12 cellular contexts compared by ENCODE assay signal in genomic region chr15:74235962-74236361, GRCh38. TPM values are rescaled to one million over a fixed set of nuclear protein-coding genes. Genes with fewer than 3 reads are reported as not detected.
A peak's percentile ranks its signal among the peaks of the same experiment; 100 is the strongest.
DNase-seq lines count a peak whose midpoint lies in the region; ATAC-seq, FAIRE-seq and TF ChIP-seq lines count a peak whose summit lies in the region.
"Had no signal": no experiment of that assay in that cellular context is flagged by ENCODE, and none has a peak within 500 bp of the region (broad histone marks: within the 10 kb centered on the region; RNA-seq: fewer than 3 reads in every experiment).

CCDC33 (plus strand) TSS chr15:74236326; CDS start chr15:74236720, 394 bp downstream.

- DNase-seq in GM12892 (ENCODE audit: insufficient read length) (peak; percentile 64), MV-4-11 (lab: John Stamatoyannopoulos, UW) (peak; percentile 87), NOMO-1 treated with dmso at 0.1 percent for 144 hours (lab: John Stamatoyannopoulos, UW; ENCODE audit: unreplicated experiment) (peak; percentile 60), prostate gland (ENCODE audit: low spot score) (no peak)
- DNase-seq: effector memory CD4-positive, alpha-beta T cell; Right ventricle myocardium superior; stimulated activated naive CD4-positive, alpha-beta T cell treated with Interleukin-2 at 50 U/mL for 16 hours had no signal

- no peaks in the 10 kb centered on the region for H3K36me3 ChIP-seq in prostate gland

- H3K9me3 ChIP-seq in prostate gland, result no peaks in the 10 kb centered on the region

- FAIRE-seq in GM12892 (lab: Jason Lieb, UNC), result peak; percentile 98

- H3K4me1 Mint-ChIP-seq in nephron, result peaks cover 43% of the 10 kb centered on the region

- no peak within 1 kb of the TSS for H3K27ac ChIP-seq in prostate gland

- no peak within 1 kb of the TSS for H3K4me3 ChIP-seq in prostate gland

- H3K27me3 Mint-ChIP-seq in nephron (ENCODE audit: low read depth), result peaks cover 4% of the 10 kb centered on the region

- H3K36me3 Mint-ChIP-seq in nephron (ENCODE audit: low read depth), result no peaks in the 10 kb centered on the region

- intact Hi-C loops in prostate gland (cut with DNase I), result no loop called here

- H3K27me3 ChIP-seq in prostate gland (replicated peaks; ENCODE audit: insufficient read depth), result no peaks in the 10 kb centered on the region

- H3K4me1 ChIP-seq in prostate gland (replicated peaks), result peaks cover 5% of the 10 kb centered on the region

- TF ChIP-seq POLR2A in GM12892 (IDR thresholded peaks at IDR 0.05; ENCODE audit: low read depth, low read length) (no peak), GM18505 (IDR thresholded peaks at IDR 0.05; ENCODE audit: borderline replicate concordance, extremely low read depth, insufficient read depth, insufficient read length) (no peak), prostate gland (IDR thresholded peaks at IDR 0.05) (no peak)

- no peaks in the 10 kb centered on the region for H3K9me3 Mint-ChIP-seq in nephron

- no peak for TF ChIP-seq CTCF in nephron (IDR thresholded peaks at IDR 0.05; ENCODE audit: unreplicated experiment in 3 of 3)
- no peak for TF ChIP-seq CTCF in prostate gland (IDR thresholded peaks at IDR 0.05)

- no peak for ATAC-seq in GM18873 (IDR thresholded peaks at IDR 0.05; ENCODE audit: low FRiP score, unreplicated experiment)
- ATAC-seq in GM19452 (IDR thresholded peaks at IDR 0.05; ENCODE audit: unreplicated experiment), result no peak
- ATAC-seq in GM18505 (IDR thresholded peaks at IDR 0.05; ENCODE audit: unreplicated experiment), result no peak

- no peak within 1 kb of the TSS for H3K4me3 Mint-ChIP-seq in nephron

- WGBS in prostate gland, result 51% methylated on average over 6 of the region's 6 CpGs

- H3K27ac Mint-ChIP-seq in nephron, result peak within 1 kb of the TSS in 2 of 3 experiments; percentile 15 to 56

RNA-seq across cellular contexts. Expression of gene CCDC33, which starts in this region (rescaled TPM):
- polyA plus RNA-seq in GM12892 (2012; ENCODE audit: missing spikeins), result 0.72 TPM
- total RNA-seq in prostate gland, result 1 to 10 TPM in 1 of 2 donors, not detected in 1; 1.5 TPM
- total RNA-seq: activated CD8-positive, alpha-beta memory T cell treated with anti-CD3 and anti-CD28 coated beads for 36 hours; Right ventricle myocardium superior had no signal
